In genomic region chr12:31366104-31366621, GRCh38 we compare ENCODE assay signal across 17 cellular contexts. TPM values are rescaled to one million over a fixed set of nuclear protein-coding genes. Genes with fewer than 3 reads are reported as not detected.
A peak's percentile ranks its signal among the peaks of the same experiment; 100 is the strongest.
DNase-seq lines count a peak whose midpoint lies in the region; ATAC-seq, FAIRE-seq and TF ChIP-seq lines count a peak whose summit lies in the region.
"Had no signal": no experiment of that assay in that cellular context is flagged by ENCODE, and none has a peak within 500 bp of the region (broad histone marks: within the 10 kb centered on the region; RNA-seq: fewer than 3 reads in every experiment).

No MANE protein-coding gene starts in this region.

- intact Hi-C loops in upper lobe of right lung (cut with DNase I): no loop called here
- intact Hi-C loops in dorsolateral prefrontal cortex (cut with DNase I): no loop called here

- no peak for ATAC-seq in upper lobe of right lung

- no peak overlapping the region for H3K14ac ChIP-seq in H1 (ENCODE audit: insufficient read length)

- 93% methylated on average over 10 of the region's 11 CpGs; no CpG with 5 or more reads in 1 of the 2 experiments for WGBS in H1 (ENCODE audit: extremely low coverage in 1 of 2, insufficient coverage in 1 of 2, insufficient read length in 1 of 2, insufficient replicate concordance in 2 of 2, low coverage in 1 of 2, low lambda C conversion rate in 2 of 2, missing lambda C conversion rate in 1 of 2), 2 experiments

- TF ChIP-seq POLR2A in H1 (IDR thresholded peaks at IDR 0.05; ENCODE audit: control extremely low read depth in 1 of 2, low read depth in 2 of 2, low read length in 2 of 2): no peak

- CTCF ChIA-PET in H1 (lab: Charles Lee; ENCODE audit: partially characterized antibody): interaction anchor here (0.8 to 0.9 kb wide), 3 partner anchors 13 to 366 kb away, joined by 3 read pairs; no protein-coding TSS in a partner anchor

- no peaks in the 10 kb centered on the region for H3K79me2 ChIP-seq in H1 (ENCODE audit: control insufficient read depth in 1 of 2, insufficient read depth in 2 of 2, low read length in 2 of 2)

- no peak for FAIRE-seq in H1 (lab: Jason Lieb, UNC)
- FAIRE-seq: GM12891, GM18507 had no signal

- H3K4me2 ChIP-seq in H1 (ENCODE audit: insufficient read depth in 1 of 2, low read depth in 2 of 2, low read length in 2 of 2): no peak overlapping the region

- no peak overlapping the region for H4K5ac ChIP-seq in H1 (ENCODE audit: insufficient read length, low read depth, low read length)

- H2AK5ac ChIP-seq in H1 (ENCODE audit: low read depth, low read length): peak overlapping the region; percentile 47; the same call in 1 of the 2 replicates

- H3K18ac ChIP-seq in H1 (ENCODE audit: extremely low read depth, low read length): no peak overlapping the region

- H3K4me1 ChIP-seq in H1 (replicated peaks in 1 of 4; ENCODE audit: control insufficient read depth in 3 of 4, insufficient read depth in 4 of 4, low read length in 3 of 4) (peaks cover 27 to 38% (median 36%) of the 10 kb centered on the region in 4 experiments), upper lobe of right lung (peaks cover 8% of the 10 kb centered on the region)

- H3K27ac ChIP-seq in VCaP (peak overlapping the region; percentile 98; the same call in 1 of the 2 replicates), H1 (ENCODE audit: low read depth, low read length) (no peak overlapping the region), upper lobe of right lung (no peak overlapping the region), dorsolateral prefrontal cortex (no peak overlapping the region)
- H3K27ac ChIP-seq: GM23248 had no signal

- TF ChIP-seq CTCF in VCaP (conservative IDR thresholded peaks at IDR 0.05) (no peak), H1 (IDR thresholded peaks at IDR 0.05; ENCODE audit: control extremely low read depth in 1 of 3, insufficient read depth in 1 of 3, low read depth in 1 of 3, low read length in 3 of 3) (no peak), upper lobe of right lung (IDR thresholded peaks at IDR 0.05) (no peak), dorsolateral prefrontal cortex (IDR thresholded peaks at IDR 0.05 in 54 of 56, conservative IDR thresholded peaks at IDR 0.05 in 2 of 56; ENCODE audit: low read depth in 1 of 56, partially characterized antibody in 56 of 56) (no peak)

- TF ChIP-seq EP300 in H1 (IDR thresholded peaks at IDR 0.05; ENCODE audit: borderline replicate concordance in 1 of 2, low read depth in 2 of 2, low read length in 2 of 2): no peak

- H3K27me3 ChIP-seq in H1 (replicated peaks in 1 of 4; ENCODE audit: control insufficient read depth in 3 of 4, extremely low read depth in 1 of 4, insufficient read depth in 3 of 4, low read length in 3 of 4): no peaks in the 10 kb centered on the region
- H3K27me3 ChIP-seq in upper lobe of right lung: no peaks in the 10 kb centered on the region
- H3K27me3 ChIP-seq in dorsolateral prefrontal cortex: no peaks in the 10 kb centered on the region

- no peak overlapping the region for H3K56ac ChIP-seq in H1 (replicated peaks; ENCODE audit: insufficient read length, low read depth, low read length)

- no peak overlapping the region for H4K91ac ChIP-seq in H1 (replicated peaks; ENCODE audit: insufficient read length, low read length)

- H4K8ac ChIP-seq in H1 (ENCODE audit: extremely low read depth, insufficient read depth, low read length): no peak overlapping the region

- no peak overlapping the region for H2BK120ac ChIP-seq in H1 (replicated peaks; ENCODE audit: low read depth, low read length)

- no peak overlapping the region; the same call in 1 of the 2 replicates for H2BK20ac ChIP-seq in H1 (ENCODE audit: low read length)

- H2BK15ac ChIP-seq in H1 (ENCODE audit: low read length): no peak overlapping the region

- H3K36me3 ChIP-seq in H1 (ENCODE audit: control insufficient read depth in 2 of 4, insufficient read depth in 4 of 4, low read length in 3 of 4): no peaks in the 10 kb centered on the region
- H3K36me3 ChIP-seq in upper lobe of right lung: no peaks in the 10 kb centered on the region
- H3K36me3 ChIP-seq: HAP-1 had no signal

- H2BK12ac ChIP-seq in H1 (ENCODE audit: low read depth, low read length): no peak overlapping the region

- TF ChIP-seq RAD21 in H1 (IDR thresholded peaks at IDR 0.05 in 1 of 2, conservative IDR thresholded peaks at IDR 0.05 in 1 of 2; ENCODE audit: low read depth in 2 of 2, low read length in 2 of 2): no peak

- no peak overlapping the region for H3K23ac ChIP-seq in H1 (ENCODE audit: insufficient read length)

- no peak overlapping the region for H3K4me3 ChIP-seq in H1 (ENCODE audit: extremely low read depth in 1 of 4, insufficient read depth in 2 of 4, low read depth in 3 of 4, low read length in 4 of 4)
- H3K4me3 ChIP-seq in upper lobe of right lung: no peak overlapping the region
- H3K4me3 ChIP-seq in dorsolateral prefrontal cortex: no peak overlapping the region
- H3K4me3 ChIP-seq: GM23248, HAP-1 had no signal

- no peaks in the 10 kb centered on the region for H4K20me1 ChIP-seq in H1 (replicated peaks in 1 of 2; ENCODE audit: control insufficient read depth in 1 of 2, insufficient read depth in 2 of 2, low read length in 2 of 2)

- peaks cover 4% of the 10 kb centered on the region for H3K23me2 ChIP-seq in H1 (ENCODE audit: low read depth, low read length)

- DNase-seq in H1 (ENCODE audit: low read depth in 1 of 2, low spot score in 2 of 2) (no peak), upper lobe of right lung (peak; percentile 5), NCI-H1105 (lab: John Stamatoyannopoulos, UW) (no peak), T-helper 1 cell (no peak), dorsolateral prefrontal cortex (no peak)
- DNase-seq: C1 segment of cervical spinal cord; Calu3; CD4-positive, alpha-beta memory T cell; COR-L47; DMS53; DMS79 treated with DMSO at 0.1 percent for 48 hours; GF-D8; GM23248 had no signal

- no peak overlapping the region for H2AFZ ChIP-seq in H1 (ENCODE audit: low read length)
- H2AFZ ChIP-seq: GM23248 had no signal

- POLR2A ChIA-PET in H1 (lab: Charles Lee; ENCODE audit: partially characterized antibody): interaction anchor here (1.2 to 17.5 kb wide), 5 partner anchors 19 to 46 kb away, joined by 3 to 474 read pairs (median 66); partner anchors contain the start of gene SINHCAF

- H3K79me1 ChIP-seq in H1 (ENCODE audit: low read depth, low read length): no peaks in the 10 kb centered on the region

- no peak overlapping the region for H3K4ac ChIP-seq in H1 (replicated peaks; ENCODE audit: insufficient read length, low read depth, low read length)

- H3K9ac ChIP-seq in H1 (replicated peaks in 1 of 4; ENCODE audit: extremely low read depth in 1 of 4, low read depth in 3 of 4, low read length in 3 of 4): no peak overlapping the region
- H3K9ac ChIP-seq: GM23248 had no signal

- H2BK5ac ChIP-seq in H1 (ENCODE audit: low read depth, low read length): peak overlapping the region; percentile 45; the same call in 1 of the 2 replicates

- H3K9me3 ChIP-seq in H1 (ENCODE audit: insufficient read depth in 2 of 2, low read depth in 1 of 2, low read length in 1 of 2) (no peaks in the 10 kb centered on the region), upper lobe of right lung (no peaks in the 10 kb centered on the region)
- H3K9me3 ChIP-seq: HAP-1 had no signal

TF ChIP-seq in H1, 55 proteins besides CTCF, POLR2A, EP300 and RAD21:
- TF ChIP-seq RBBP5 (IDR thresholded peaks at IDR 0.05; ENCODE audit: borderline replicate concordance, low read depth, low read length) (no peak), GABPA (IDR thresholded peaks at IDR 0.05; ENCODE audit: borderline replicate concordance, insufficient read depth, low read length) (no peak), CTBP2 (IDR thresholded peaks at IDR 0.05; ENCODE audit: borderline replicate concordance, insufficient read depth, insufficient read length, low read length) (no peak), SIRT6 (IDR thresholded peaks at IDR 0.05; ENCODE audit: low read length) (no peak), NANOG (IDR thresholded peaks at IDR 0.05; ENCODE audit: insufficient read depth, low read depth, low read length, poor library complexity, severe bottlenecking) (no peak), NRF1 (IDR thresholded peaks at IDR 0.05; ENCODE audit: low read depth, low read length) (no peak), YY1 (IDR thresholded peaks at IDR 0.05; ENCODE audit: low read depth, low read length) (no peak), TAF7 (optimal IDR thresholded peaks at IDR 0.05; ENCODE audit: borderline replicate concordance, low read depth, low read length) (no peak)

RNA-seq across cellular contexts. Expression of gene SINHCAF, which starts 40.2 kb away (rescaled TPM):
- total RNA-seq in H1 (2021; fragmentation: NEBNext Ultra II Directional; extraction: Animal tissue kit (Norgen Biotek cat#: 25700)): 536 and 576 TPM in 2 replicates
- 86.5 and 138 TPM in 2 replicates for polyA plus RNA-seq in H1 (2011; rRNA removed)
- polyA plus RNA-seq in H1 (2011; cell fraction: cytosol; rRNA removed): 177 TPM
- polyA plus RNA-seq in H1 (2011; cell fraction: nucleus; rRNA removed): 60.0 TPM
- 203 to 395 TPM (median 221 TPM) in 4 replicates for polyA plus RNA-seq in H1 (2012, experiment 1 of 2)
- polyA plus RNA-seq in H1 (2012, experiment 2 of 2): 62.3 TPM
- 326 TPM for polyA plus RNA-seq in H1 (2013, experiment 1 of 2)
- polyA plus RNA-seq in H1 (2013, experiment 2 of 2): 349 TPM
- 140 and 200 TPM in 2 replicates for polyA minus RNA-seq in H1 (2011; rRNA and poly(A)+ RNA removed)
- 186 TPM for polyA minus RNA-seq in H1 (2011; cell fraction: cytosol; rRNA and poly(A)+ RNA removed)
- 178 TPM for polyA minus RNA-seq in H1 (2011; cell fraction: nucleus; rRNA and poly(A)+ RNA removed)
- 45.7 TPM for total RNA-seq in upper lobe of right lung
- total RNA-seq in dorsolateral prefrontal cortex: 1 to 10 TPM in 117 of 120 experiments, under 1 TPM in 3; 0.70 to 9.0 (median 3.2) TPM

Comparison
In these comparisons a context has a peak if more than half of its experiments do, and no peak if none do; other contexts are left out.
1. RNA of gene SINHCAF, which starts 40.2 kb away (total RNA-seq): 536 to 576 TPM in H1; 45.7 TPM in upper lobe of right lung (single experiment) and 0.70 to 9.0 TPM in dorsolateral prefrontal cortex; every median in the first group is over 10 times any median in the second.